13 cellular contexts compared by ENCODE assay signal in genomic region chr15:61036121-61036520, GRCh38.
"Had no signal": no experiment of that assay in that cellular context is flagged by ENCODE, and none has a peak within 500 bp of the region (broad histone marks: within the 10 kb centered on the region; RNA-seq: fewer than 3 reads in every experiment).

No MANE protein-coding gene starts in this region.

- H3K4me1 ChIP-seq: parathyroid adenoma had no signal

- H3K27me3 ChIP-seq: hepatocyte, thyroid gland had no signal

- H2AFZ ChIP-seq: hepatocyte, parathyroid adenoma had no signal

- H3K27ac ChIP-seq: hepatocyte, parathyroid adenoma had no signal

- ATAC-seq: activated CD8-positive, alpha-beta T cell treated with anti-CD3 and anti-CD28 coated beads for 36 hours; activated T-cell treated with anti-CD3 and anti-CD28 coated beads, Interleukin-2, amount 50 U/mL, for 72 hours had no signal

- H3K9me3 ChIP-seq: thyroid gland had no signal

- H3K27ac Mint-ChIP-seq: activated CD8-positive, alpha-beta T cell treated with anti-CD3 and anti-CD28 coated beads for 36 hours; activated naive CD8-positive, alpha-beta T cell treated with anti-CD3 and anti-CD28 coated beads, Interleukin-2, amount 10 ng/mL, durations not matched to agents 7 days and 5 days; activated T-cell treated with anti-CD3 and anti-CD28 coated beads, Interleukin-2, amount 50 U/mL, for 72 hours had no signal

- H3K4me1 Mint-ChIP-seq: activated naive CD8-positive, alpha-beta T cell treated with anti-CD3 and anti-CD28 coated beads, Interleukin-2, amount 10 ng/mL, durations not matched to agents 7 days and 5 days had no signal

- DNase-seq: activated CD8-positive, alpha-beta memory T cell treated with anti-CD3 and anti-CD28 coated beads, Interleukin-2, amount 50 U/mL, for 4 hours; activated CD8-positive, alpha-beta T cell treated with anti-CD3 and anti-CD28 coated beads for 36 hours; activated gamma-delta T cell treated with Interleukin-2 at 50 U/mL for 16 hours; activated naive CD8-positive, alpha-beta T cell treated with anti-CD3 and anti-CD28 coated beads, Interleukin-2, amount 10 ng/mL, durations not matched to agents 7 days and 5 days; activated T-cell treated with anti-CD3 and anti-CD28 coated beads, Interleukin-2, amount 50 U/mL, for 72 hours; anterior cingulate cortex; kidney glomerular epithelial cell; retina; SW 1271; thyroid gland had no signal

- H3K9ac ChIP-seq: parathyroid adenoma had no signal

- H3K4me3 Mint-ChIP-seq: activated CD8-positive, alpha-beta T cell treated with anti-CD3 and anti-CD28 coated beads for 36 hours; activated naive CD8-positive, alpha-beta T cell treated with anti-CD3 and anti-CD28 coated beads, Interleukin-2, amount 10 ng/mL, durations not matched to agents 7 days and 5 days; activated T-cell treated with anti-CD3 and anti-CD28 coated beads, Interleukin-2, amount 50 U/mL, for 72 hours had no signal

- H3K4me3 ChIP-seq: hepatocyte, skin epidermis, thyroid gland had no signal

- H3K36me3 Mint-ChIP-seq: activated naive CD8-positive, alpha-beta T cell treated with anti-CD3 and anti-CD28 coated beads, Interleukin-2, amount 10 ng/mL, durations not matched to agents 7 days and 5 days had no signal

- H3K9me3 Mint-ChIP-seq: activated CD8-positive, alpha-beta T cell treated with anti-CD3 and anti-CD28 coated beads for 36 hours; activated naive CD8-positive, alpha-beta T cell treated with anti-CD3 and anti-CD28 coated beads, Interleukin-2, amount 10 ng/mL, durations not matched to agents 7 days and 5 days; activated T-cell treated with anti-CD3 and anti-CD28 coated beads, Interleukin-2, amount 50 U/mL, for 72 hours had no signal

- H3K36me3 ChIP-seq: thyroid gland had no signal

- H3K79me2 ChIP-seq: hepatocyte, parathyroid adenoma had no signal
